ENCODE assay signal across 23 cellular contexts in genomic region chr16:57959804-57960203, GRCh38. TPM values are rescaled to one million over a fixed set of nuclear protein-coding genes. Genes with fewer than 3 reads are reported as not detected.
A peak's percentile ranks its signal among the peaks of the same experiment; 100 is the strongest.
DNase-seq lines count a peak whose midpoint lies in the region; ATAC-seq, FAIRE-seq and TF ChIP-seq lines count a peak whose summit lies in the region.
"Had no signal": no experiment of that assay in that cellular context is flagged by ENCODE, and none has a peak within 500 bp of the region (broad histone marks: within the 10 kb centered on the region; RNA-seq: fewer than 3 reads in every experiment).

No MANE protein-coding gene starts in this region.

- no peaks in the 10 kb centered on the region for H3K79me1 ChIP-seq in H1 (ENCODE audit: low read depth, low read length)

- no peak for FAIRE-seq in H1 (lab: Jason Lieb, UNC)
- FAIRE-seq: A549, G401.6, GM12892, GM18507, HTR-8/SVneo, K562 had no signal

- H3K4me1 ChIP-seq in BLaER1 = peaks cover 12% of the 10 kb centered on the region
- H3K4me1 ChIP-seq in H1 (replicated peaks in 1 of 4; ENCODE audit: control insufficient read depth in 3 of 4, insufficient read depth in 4 of 4, low read length in 3 of 4) = peaks cover 0 to 10% (median 5%) of the 10 kb centered on the region in 4 experiments; a peak in 6 of 7 replicates
- no peaks in the 10 kb centered on the region for H3K4me1 ChIP-seq in osteoblast (ENCODE audit: insufficient read depth, low read length)

- TF ChIP-seq EP300 in H1 (IDR thresholded peaks at IDR 0.05; ENCODE audit: borderline replicate concordance in 1 of 2, low read depth in 2 of 2, low read length in 2 of 2) = no peak

- H3K18ac ChIP-seq in H1 (ENCODE audit: extremely low read depth, low read length) = no peak overlapping the region

- no peak overlapping the region for H3K4ac ChIP-seq in H1 (replicated peaks; ENCODE audit: insufficient read length, low read depth, low read length)

- no peak overlapping the region for H2BK5ac ChIP-seq in H1 (ENCODE audit: low read depth, low read length)

- H4K5ac ChIP-seq in H1 (ENCODE audit: insufficient read length, low read depth, low read length) = no peak overlapping the region

- no peak for TF ChIP-seq RAD21 in H1 (IDR thresholded peaks at IDR 0.05 in 1 of 2, conservative IDR thresholded peaks at IDR 0.05 in 1 of 2; ENCODE audit: low read depth in 2 of 2, low read length in 2 of 2)

- CTCF ChIA-PET in H1 (lab: Charles Lee; ENCODE audit: partially characterized antibody) = interaction anchor here (0.6 to 5.6 kb wide), 6 partner anchors 10 to 350 kb away, joined by 3 to 40 read pairs (median 4); a partner anchor contains a TSS

- no peak for ATAC-seq in Right ventricle myocardium superior (ENCODE audit: poor library complexity)
- ATAC-seq: A549, K562 had no signal

- no peak overlapping the region for H3K56ac ChIP-seq in H1 (replicated peaks; ENCODE audit: insufficient read length, low read depth, low read length)

- no peak for TF ChIP-seq POLR2A in H1 (IDR thresholded peaks at IDR 0.05; ENCODE audit: control extremely low read depth in 1 of 2, low read depth in 2 of 2, low read length in 2 of 2)

- 93% methylated on average over 11 of the region's 11 CpGs; no CpG with 5 or more reads in 1 of the 2 experiments for WGBS in H1 (ENCODE audit: extremely low coverage in 1 of 2, insufficient coverage in 1 of 2, insufficient read length in 1 of 2, insufficient replicate concordance in 2 of 2, low coverage in 1 of 2, low lambda C conversion rate in 2 of 2, missing lambda C conversion rate in 1 of 2), 2 experiments

- H3K79me2 ChIP-seq in H1 (ENCODE audit: control insufficient read depth in 1 of 2, insufficient read depth in 2 of 2, low read length in 2 of 2) (no peaks in the 10 kb centered on the region), osteoblast (ENCODE audit: insufficient read depth, low read length) (no peaks in the 10 kb centered on the region)

- H2BK15ac ChIP-seq in H1 (ENCODE audit: low read length) = no peak overlapping the region

- H2BK120ac ChIP-seq in H1 (replicated peaks; ENCODE audit: low read depth, low read length) = no peak overlapping the region

- no peak overlapping the region for H3K9ac ChIP-seq in BLaER1
- H3K9ac ChIP-seq in H1 (replicated peaks in 1 of 4; ENCODE audit: extremely low read depth in 1 of 4, low read depth in 3 of 4, low read length in 3 of 4) = no peak overlapping the region

- no peaks in the 10 kb centered on the region for H3K27me3 ChIP-seq in BLaER1
- no peaks in the 10 kb centered on the region for H3K27me3 ChIP-seq in H7 (ENCODE audit: control insufficient read depth, insufficient read depth, low read length)
- H3K27me3 ChIP-seq in H1 (replicated peaks in 1 of 4; ENCODE audit: control insufficient read depth in 3 of 4, extremely low read depth in 1 of 4, insufficient read depth in 3 of 4, low read length in 3 of 4) = no peaks in the 10 kb centered on the region
- H3K27me3 ChIP-seq in osteoblast (ENCODE audit: insufficient read depth, low read length) = peaks cover 13% of the 10 kb centered on the region

- no peak overlapping the region for H2BK12ac ChIP-seq in H1 (ENCODE audit: low read depth, low read length)

- H3K36me3 ChIP-seq in BLaER1 (no peaks in the 10 kb centered on the region), H7 (replicated peaks; ENCODE audit: control insufficient read depth, insufficient read depth, low read length) (no peaks in the 10 kb centered on the region), H1 (ENCODE audit: control insufficient read depth in 2 of 4, insufficient read depth in 4 of 4, low read length in 3 of 4) (no peaks in the 10 kb centered on the region), osteoblast (ENCODE audit: insufficient read depth, low read length) (no peaks in the 10 kb centered on the region)

- H3K9me3 ChIP-seq in BLaER1 (no peaks in the 10 kb centered on the region), H1 (ENCODE audit: insufficient read depth in 2 of 2, low read depth in 1 of 2, low read length in 1 of 2) (no peaks in the 10 kb centered on the region), osteoblast (ENCODE audit: low read depth, low read length) (no peaks in the 10 kb centered on the region)
- H3K9me3 ChIP-seq: A549 had no signal

- no peak overlapping the region for H4K8ac ChIP-seq in H1 (ENCODE audit: extremely low read depth, insufficient read depth, low read length)

- H3K4me3 ChIP-seq in BLaER1 (no peak overlapping the region), H7 (ENCODE audit: insufficient read depth, low read depth, low read length) (no peak overlapping the region), H1 (ENCODE audit: extremely low read depth in 1 of 4, insufficient read depth in 2 of 4, low read depth in 3 of 4, low read length in 4 of 4) (no peak overlapping the region), osteoblast (ENCODE audit: insufficient read depth, low read length) (no peak overlapping the region)
- H3K4me3 ChIP-seq: A549, K562 had no signal

- no peak overlapping the region for H4K91ac ChIP-seq in H1 (replicated peaks; ENCODE audit: insufficient read length, low read length)

- no peak overlapping the region for H3K27ac ChIP-seq in BLaER1
- H3K27ac ChIP-seq in H1 (ENCODE audit: low read depth, low read length) = no peak overlapping the region
- H3K27ac ChIP-seq in osteoblast (ENCODE audit: low read depth, low read length) = no peak overlapping the region
- H3K27ac ChIP-seq: 22Rv1, A549 had no signal

- 0 out of 2 replicates have a peak overlapping the region, but pooled peaks have one; percentile 61 for H2BK20ac ChIP-seq in H1 (ENCODE audit: low read length)

- H2AK5ac ChIP-seq in H1 (ENCODE audit: low read depth, low read length) = no peak overlapping the region

- H3K14ac ChIP-seq in H1 (ENCODE audit: insufficient read length) = no peak overlapping the region

- no peak for TF ChIP-seq CTCF in H1 (IDR thresholded peaks at IDR 0.05; ENCODE audit: control extremely low read depth in 1 of 3, insufficient read depth in 1 of 3, low read depth in 1 of 3, low read length in 3 of 3)
- no peak for TF ChIP-seq CTCF in osteoblast (IDR thresholded peaks at IDR 0.05; ENCODE audit: extremely low read depth, low read depth, low read length)

- POLR2A ChIA-PET in H1 (lab: Charles Lee; ENCODE audit: partially characterized antibody) = no interaction called here

- H3K4me2 ChIP-seq in BLaER1 (peak overlapping the region; percentile 20), H1 (ENCODE audit: insufficient read depth in 1 of 2, low read depth in 2 of 2, low read length in 2 of 2) (no peak overlapping the region), osteoblast (ENCODE audit: insufficient read depth, low read length) (no peak overlapping the region)
- H3K4me2 ChIP-seq: A549 had no signal

- intact Hi-C loops in Right ventricle myocardium superior (cut with DNase I) = no loop called here

- H2AFZ ChIP-seq in H1 (ENCODE audit: low read length) (no peak overlapping the region), osteoblast (ENCODE audit: low read length) (no peak overlapping the region)

- DNase-seq in H7 (peak; percentile 57), H1 (ENCODE audit: low read depth in 1 of 2, low spot score in 2 of 2) (no peak), osteoblast (ENCODE audit: insufficient read length, low spot score, missing footprints) (peak; percentile 43), NCI-H2171 treated with DMSO at 0.1 percent for 48 hours (lab: John Stamatoyannopoulos, UW) (no peak), GF-D8 (lab: John Stamatoyannopoulos, UW) (no peak), NCI-H774 (lab: John Stamatoyannopoulos, UW) (no peak), Right ventricle myocardium superior (no peak)
- DNase-seq: AML-193, COR-L47, DMS 273 treated with DMSO at 0.1 percent for 48 hours, GOT3, HCEC 1CT, IMR-90 had no signal

- H4K20me1 ChIP-seq in BLaER1 = no peaks in the 10 kb centered on the region
- no peaks in the 10 kb centered on the region for H4K20me1 ChIP-seq in H1 (replicated peaks in 1 of 2; ENCODE audit: control insufficient read depth in 1 of 2, insufficient read depth in 2 of 2, low read length in 2 of 2)
- no peaks in the 10 kb centered on the region for H4K20me1 ChIP-seq in osteoblast (ENCODE audit: insufficient read depth, low read length)

- H3K23me2 ChIP-seq in H1 (ENCODE audit: low read depth, low read length) = no peaks in the 10 kb centered on the region

- no peak overlapping the region for H3K23ac ChIP-seq in H1 (ENCODE audit: insufficient read length)

RNA-seq across cellular contexts. Expression of gene CNGB1, which starts 11.1 kb away (rescaled TPM):
- total RNA-seq in H7 (2014; rRNA removed; shearing (Covaris generic)) = not detected in 2 replicates
- total RNA-seq in H1 (2021; fragmentation: NEBNext Ultra II Directional; extraction: Animal tissue kit (Norgen Biotek cat#: 25700)) = not detected in 2 replicates
- not detected in 2 replicates for polyA plus RNA-seq in H1 (2011; rRNA removed)
- polyA plus RNA-seq in H1 (2011; cell fraction: cytosol; rRNA removed) = 0.09 TPM
- 0.03 TPM for polyA plus RNA-seq in H1 (2011; cell fraction: nucleus; rRNA removed)
- not detected in 4 replicates for polyA plus RNA-seq in H1 (2012, experiment 1 of 2)
- polyA plus RNA-seq in H1 (2012, experiment 2 of 2) = not detected
- polyA plus RNA-seq in H1 (2013, experiment 1 of 2) = under 0.01 TPM
- polyA plus RNA-seq in H1 (2013, experiment 2 of 2) = 0.02 TPM
- polyA minus RNA-seq in H1 (2011; rRNA and poly(A)+ RNA removed) = not detected in 2 replicates
- polyA minus RNA-seq in H1 (2011; cell fraction: cytosol; rRNA and poly(A)+ RNA removed) = not detected
- polyA minus RNA-seq in H1 (2011; cell fraction: nucleus; rRNA and poly(A)+ RNA removed) = not detected
- not detected in 2 replicates for total RNA-seq in osteoblast
- total RNA-seq in Right ventricle myocardium superior = not detected
- total RNA-seq: CD8-positive, alpha-beta memory T cell; IMR-90; K562 had no signal
- polyA plus RNA-seq: BJ; CD8-positive, alpha-beta memory T cell; IMR-90; K562 had no signal

RNA-seq across cellular contexts. Expression of gene ZNF319, which starts 40.7 kb away (rescaled TPM):
- 3.1 and 3.4 TPM in 2 replicates for total RNA-seq in H7 (2014; rRNA removed; shearing (Covaris generic))
- 5.0 and 5.5 TPM in 2 replicates for total RNA-seq in H1 (2021; fragmentation: NEBNext Ultra II Directional; extraction: Animal tissue kit (Norgen Biotek cat#: 25700))
- polyA plus RNA-seq in H1 (2011; rRNA removed) = 3.3 and 5.5 TPM in 2 replicates
- polyA plus RNA-seq in H1 (2011; cell fraction: cytosol; rRNA removed) = 3.2 TPM
- polyA plus RNA-seq in H1 (2011; cell fraction: nucleus; rRNA removed) = 6.8 TPM
- 2.8 to 3.7 TPM (median 3.5 TPM) in 4 replicates for polyA plus RNA-seq in H1 (2012, experiment 1 of 2)
- polyA plus RNA-seq in H1 (2012, experiment 2 of 2) = 3.1 TPM
- polyA plus RNA-seq in H1 (2013, experiment 1 of 2) = 4.2 TPM
- polyA plus RNA-seq in H1 (2013, experiment 2 of 2) = 4.9 TPM
- 5.2 and 6.1 TPM in 2 replicates for polyA minus RNA-seq in H1 (2011; rRNA and poly(A)+ RNA removed)
- 5.2 TPM for polyA minus RNA-seq in H1 (2011; cell fraction: cytosol; rRNA and poly(A)+ RNA removed)
- 6.0 TPM for polyA minus RNA-seq in H1 (2011; cell fraction: nucleus; rRNA and poly(A)+ RNA removed)
- total RNA-seq in osteoblast (4.3 and 5.6 TPM in 2 replicates), Right ventricle myocardium superior (8.1 TPM)

RNA-seq across cellular contexts. Expression of gene USB1, which starts 41.4 kb away (rescaled TPM):
- 20.0 and 23.9 TPM in 2 replicates for total RNA-seq in H7 (2014; rRNA removed; shearing (Covaris generic))
- total RNA-seq in H1 (2021; fragmentation: NEBNext Ultra II Directional; extraction: Animal tissue kit (Norgen Biotek cat#: 25700)) = 65.4 and 72.9 TPM in 2 replicates
- polyA plus RNA-seq in H1 (2011; rRNA removed) = 75.9 and 81.0 TPM in 2 replicates
- polyA plus RNA-seq in H1 (2011; cell fraction: cytosol; rRNA removed) = 70.6 TPM
- polyA plus RNA-seq in H1 (2011; cell fraction: nucleus; rRNA removed) = 50.0 TPM
- 66.1 to 74.2 TPM (median 69.6 TPM) in 4 replicates for polyA plus RNA-seq in H1 (2012, experiment 1 of 2)
- 55.9 TPM for polyA plus RNA-seq in H1 (2012, experiment 2 of 2)
- 47.0 TPM for polyA plus RNA-seq in H1 (2013, experiment 1 of 2)
- polyA plus RNA-seq in H1 (2013, experiment 2 of 2) = 48.2 TPM
- 59.7 and 77.6 TPM in 2 replicates for polyA minus RNA-seq in H1 (2011; rRNA and poly(A)+ RNA removed)
- 85.1 TPM for polyA minus RNA-seq in H1 (2011; cell fraction: cytosol; rRNA and poly(A)+ RNA removed)
- polyA minus RNA-seq in H1 (2011; cell fraction: nucleus; rRNA and poly(A)+ RNA removed) = 41.5 TPM
- total RNA-seq in osteoblast (17.7 and 19.2 TPM in 2 replicates), Right ventricle myocardium superior (32.1 TPM)

Comparison
In these comparisons a context has a peak if more than half of its experiments do, and no peak if none do; other contexts are left out.
1. DNase-seq: peak in H7 (single experiment) and osteoblast (single experiment); none in H1 (0 of 2), NCI-H2171 treated with DMSO at 0.1 percent for 48 hours (single experiment), GF-D8 (single experiment), NCI-H774 (single experiment) and Right ventricle myocardium superior (single experiment).